9 cellular contexts compared by ENCODE assay signal in the genomic region with DNA sequence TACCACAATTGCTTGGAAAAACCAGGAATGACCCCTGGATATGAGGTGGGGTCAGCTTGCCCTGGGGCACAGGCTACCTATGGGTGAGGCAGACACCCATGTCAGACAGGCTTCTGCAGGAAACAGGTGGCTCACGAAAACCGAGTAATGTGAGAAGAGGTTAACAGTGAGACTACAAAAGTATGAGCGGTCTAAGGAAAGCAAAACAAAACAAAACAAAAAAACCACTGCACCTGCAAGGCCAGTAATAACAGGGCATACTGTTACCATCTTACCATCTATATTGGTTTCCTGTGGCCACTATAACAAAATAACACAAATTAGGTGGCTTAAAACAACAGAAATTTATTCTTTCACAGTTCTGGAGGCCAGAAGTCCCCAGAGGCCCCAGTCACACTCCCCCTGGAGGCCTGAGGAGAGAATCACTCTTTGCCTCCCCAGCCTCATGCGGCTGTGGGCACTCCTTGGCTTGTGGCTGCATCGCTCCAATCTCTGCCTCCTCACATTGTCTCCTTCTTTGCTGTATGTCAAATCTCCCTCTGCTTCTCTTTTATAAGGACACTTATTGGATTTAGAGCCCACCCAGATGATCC.
DNase-seq lines count a peak whose midpoint lies in the region; ATAC-seq and TF ChIP-seq lines count a peak whose summit lies in the region.
"Had no signal": no experiment of that assay in that cellular context is flagged by ENCODE, and none has a peak within 500 bp of the region (broad histone marks: within the 10 kb centered on the region; RNA-seq: fewer than 3 reads in every experiment).

No MANE protein-coding gene starts in this region.

- no peak overlapping the region for H3K27ac Mint-ChIP-seq in activated CD4-positive, alpha-beta T cell treated with anti-CD3 and anti-CD28 coated beads for 36 hours
- no peak overlapping the region for H3K27ac Mint-ChIP-seq in stimulated activated memory B cell treated with anti-CD40 and anti-IgM and Interleukin-4, amounts not matched to agents 10 μg/mL and 1 μg/mL and 100 μg/mL, for 72 hours

- DNase-seq in activated CD4-positive, alpha-beta T cell treated with anti-CD3 and anti-CD28 coated beads for 36 hours: peak; percentile 38
- no peak for DNase-seq in activated CD4-positive, alpha-beta T cell treated with anti-CD3 and anti-CD28 coated beads, Interleukin-2, amount 50 U/mL, for 48 hours
- DNase-seq in foreskin keratinocyte: no peak
- DNase-seq in ureter (ENCODE audit: low spot score): no peak
- no peak for DNase-seq in psoas muscle
- DNase-seq: caudate nucleus had no signal

- TF ChIP-seq CTCF in foreskin keratinocyte (conservative IDR thresholded peaks at IDR 0.05): peak; percentile 34
- TF ChIP-seq CTCF in psoas muscle (IDR thresholded peaks at IDR 0.05): no peak

- no peaks in the 10 kb centered on the region for H3K4me1 Mint-ChIP-seq in activated CD4-positive, alpha-beta T cell treated with anti-CD3 and anti-CD28 coated beads for 36 hours
- H3K4me1 Mint-ChIP-seq in stimulated activated memory B cell treated with anti-CD40 and anti-IgM and Interleukin-4, amounts not matched to agents 10 μg/mL and 1 μg/mL and 100 μg/mL, for 72 hours: no peaks in the 10 kb centered on the region

- no peaks in the 10 kb centered on the region for H3K4me1 ChIP-seq in foreskin keratinocyte
- no peaks in the 10 kb centered on the region for H3K4me1 ChIP-seq in psoas muscle

- peaks cover 6% of the 10 kb centered on the region for H3K27me3 ChIP-seq in foreskin keratinocyte
- H3K27me3 ChIP-seq in psoas muscle (ENCODE audit: insufficient read depth in 3 of 3, low read length in 2 of 3): peaks cover 0 to 4% (median 0%) of the 10 kb centered on the region in 3 donors

- no peaks in the 10 kb centered on the region for H3K27me3 Mint-ChIP-seq in activated CD4-positive, alpha-beta T cell treated with anti-CD3 and anti-CD28 coated beads for 36 hours
- peaks cover 13% of the 10 kb centered on the region for H3K27me3 Mint-ChIP-seq in stimulated activated memory B cell treated with anti-CD40 and anti-IgM and Interleukin-4, amounts not matched to agents 10 μg/mL and 1 μg/mL and 100 μg/mL, for 72 hours

- H3K9me3 ChIP-seq in psoas muscle: no peaks in the 10 kb centered on the region

- no peaks in the 10 kb centered on the region for H3K9me3 Mint-ChIP-seq in activated CD4-positive, alpha-beta T cell treated with anti-CD3 and anti-CD28 coated beads for 36 hours (ENCODE audit: low read depth)
- H3K9me3 Mint-ChIP-seq in stimulated activated memory B cell treated with anti-CD40 and anti-IgM and Interleukin-4, amounts not matched to agents 10 μg/mL and 1 μg/mL and 100 μg/mL, for 72 hours: peaks cover 7% of the 10 kb centered on the region

- ATAC-seq in activated CD4-positive, alpha-beta T cell treated with anti-CD3 and anti-CD28 coated beads for 36 hours: peak; percentile 68
- ATAC-seq in GM21529 (IDR thresholded peaks at IDR 0.05; ENCODE audit: unreplicated experiment) (peak; percentile 71), HG03439 (IDR thresholded peaks at IDR 0.05; ENCODE audit: unreplicated experiment) (peak; percentile 68), foreskin keratinocyte (peak; percentile 33), psoas muscle (no peak)
- ATAC-seq in stimulated activated memory B cell treated with anti-CD40 and anti-IgM and Interleukin-4, amounts not matched to agents 10 μg/mL and 1 μg/mL and 100 μg/mL, for 72 hours: no peak

- CTCF ChIA-PET in activated CD4-positive, alpha-beta T cell treated with anti-CD3 and anti-CD28 coated beads for 36 hours (lab: Charles Lee): no interaction called here

- H3K4me3 Mint-ChIP-seq in activated CD4-positive, alpha-beta T cell treated with anti-CD3 and anti-CD28 coated beads for 36 hours: no peak overlapping the region
- H3K4me3 Mint-ChIP-seq in stimulated activated memory B cell treated with anti-CD40 and anti-IgM and Interleukin-4, amounts not matched to agents 10 μg/mL and 1 μg/mL and 100 μg/mL, for 72 hours: no peak overlapping the region

- POLR2A ChIA-PET in activated CD4-positive, alpha-beta T cell treated with anti-CD3 and anti-CD28 coated beads for 36 hours (lab: Charles Lee): no interaction called here

- no peaks in the 10 kb centered on the region for H3K36me3 ChIP-seq in psoas muscle (ENCODE audit: insufficient read depth in 1 of 2, low read depth in 1 of 2)

- H3K4me3 ChIP-seq in psoas muscle: no peak overlapping the region

- H3K27ac ChIP-seq in foreskin keratinocyte (no peak overlapping the region), psoas muscle (no peak overlapping the region)

- no peaks in the 10 kb centered on the region for H3K36me3 Mint-ChIP-seq in activated CD4-positive, alpha-beta T cell treated with anti-CD3 and anti-CD28 coated beads for 36 hours (ENCODE audit: low read depth)
- H3K36me3 Mint-ChIP-seq in stimulated activated memory B cell treated with anti-CD40 and anti-IgM and Interleukin-4, amounts not matched to agents 10 μg/mL and 1 μg/mL and 100 μg/mL, for 72 hours: peaks cover 8% of the 10 kb centered on the region

- WGBS in psoas muscle, 3 donors: 87 to 90% (median 89%) methylated on average over 5 of the region's 5 CpGs

- intact Hi-C loops in activated CD4-positive, alpha-beta T cell treated with anti-CD3 and anti-CD28 coated beads for 36 hours (cut with DNase I, micrococcal nuclease): no loop called here
- intact Hi-C loops in psoas muscle (cut with DNase I): no loop called here

Comparison
In these comparisons a context has a peak if more than half of its experiments do, and no peak if none do; other contexts are left out.
1. ATAC-seq: peak in activated CD4-positive, alpha-beta T cell treated with anti-CD3 and anti-CD28 coated beads for 36 hours (single experiment), GM21529 (single experiment), HG03439 (single experiment) and foreskin keratinocyte (single experiment); none in psoas muscle (0 of 4) and stimulated activated memory B cell treated with anti-CD40 and anti-IgM and Interleukin-4, amounts not matched to agents 10 μg/mL and 1 μg/mL and 100 μg/mL, for 72 hours (single experiment).